In genomic region chr7:51227861-51228260, GRCh38 we compare ENCODE assay signal across 24 cellular contexts.
"Had no signal": no experiment of that assay in that cellular context is flagged by ENCODE, and none has a peak within 500 bp of the region (broad histone marks: within the 10 kb centered on the region; RNA-seq: fewer than 3 reads in every experiment).

No MANE protein-coding gene starts in this region.

- ATAC-seq: activated CD8-positive, alpha-beta T cell treated with anti-CD3 and anti-CD28 coated beads, Interleukin-2, amount 10 ng/mL, durations not matched to agents 7 days and 5 days; activated naive CD8-positive, alpha-beta T cell treated with anti-CD3 and anti-CD28 coated beads, Interleukin-2, amount 50 U/mL, for 24 hours; mucosa of descending colon; sciatic nerve had no signal

- H3K27ac Mint-ChIP-seq: activated CD4-positive, alpha-beta T cell treated with anti-CD3 and anti-CD28 coated beads, Interleukin-2, amount 10 ng/mL, durations not matched to agents 24 days and 14 days; activated naive CD4-positive, alpha-beta T cell treated with anti-CD3 and anti-CD28 coated beads, Interleukin-2, amount 10 ng/mL, durations not matched to agents 7 days and 5 days; activated naive CD8-positive, alpha-beta T cell treated with anti-CD3 and anti-CD28 coated beads, Interleukin-2, amount 50 U/mL, for 24 hours; memory B cell; naive B cell had no signal

- H3K9ac ChIP-seq: neural progenitor cell had no signal

- H3K27ac ChIP-seq: colonic mucosa, neural progenitor cell, thyroid gland, uterus had no signal

- H3K4me2 ChIP-seq: neural progenitor cell, smooth muscle cell had no signal

- H2AFZ ChIP-seq: neural progenitor cell had no signal

- H3K4me3 Mint-ChIP-seq: activated CD4-positive, alpha-beta T cell treated with anti-CD3 and anti-CD28 coated beads, Interleukin-2, amount 10 ng/mL, durations not matched to agents 24 days and 14 days; activated CD8-positive, alpha-beta T cell treated with anti-CD3 and anti-CD28 coated beads, Interleukin-2, amount 10 ng/mL, durations not matched to agents 7 days and 5 days; activated naive CD4-positive, alpha-beta T cell treated with anti-CD3 and anti-CD28 coated beads, Interleukin-2, amount 10 ng/mL, durations not matched to agents 7 days and 5 days; activated naive CD8-positive, alpha-beta T cell treated with anti-CD3 and anti-CD28 coated beads, Interleukin-2, amount 50 U/mL, for 24 hours; memory B cell; naive B cell; neural progenitor cell had no signal

- DNase-seq: activated CD4-positive, alpha-beta T cell treated with anti-CD3 and anti-CD28 coated beads, Interleukin-2, amount 10 ng/mL, durations not matched to agents 24 days and 14 days; activated CD8-positive, alpha-beta memory T cell treated with anti-CD3 and anti-CD28 coated beads, Interleukin-2, amount 50 U/mL, for 4 hours; activated CD8-positive, alpha-beta T cell treated with anti-CD3 and anti-CD28 coated beads, Interleukin-2, amount 10 ng/mL, durations not matched to agents 7 days and 5 days; activated effector memory CD4-positive, alpha-beta T cell treated with Interleukin-2 at 50 U/mL for 16 hours; activated naive CD4-positive, alpha-beta T cell treated with anti-CD3 and anti-CD28 coated beads, Interleukin-2, amount 10 ng/mL, durations not matched to agents 7 days and 5 days; activated naive CD8-positive, alpha-beta T cell treated with anti-CD3 and anti-CD28 coated beads, Interleukin-2, amount 50 U/mL, for 24 hours; activated T-cell treated with anti-CD3 and anti-CD28 coated beads, Interleukin-2, amount 50 U/mL, for 48 hours; anterior cingulate cortex; central memory CD4-positive, alpha-beta T cell; colonic mucosa; mucosa of descending colon; naive B cell; stimulated activated CD4-positive, alpha-beta T cell treated with anti-CD3 and anti-CD28 coated beads, Interleukin-4, amount 100 ng/mL, for 1 hour; T-helper 1 cell; T-helper 9 cell; thyroid gland; uterus had no signal

- H3K9me3 ChIP-seq: colonic mucosa, mucosa of descending colon, thyroid gland, uterus had no signal

- H3K36me3 ChIP-seq: colonic mucosa, neural progenitor cell, thyroid gland, uterus had no signal

- H3K36me3 Mint-ChIP-seq: activated naive CD4-positive, alpha-beta T cell treated with anti-CD3 and anti-CD28 coated beads, Interleukin-2, amount 10 ng/mL, durations not matched to agents 7 days and 5 days; brain; memory B cell; naive B cell; neural progenitor cell had no signal

- H3K27me3 ChIP-seq: colonic mucosa, neural progenitor cell, thyroid gland, uterus had no signal

- H3K4me1 Mint-ChIP-seq: activated CD4-positive, alpha-beta T cell treated with anti-CD3 and anti-CD28 coated beads, Interleukin-2, amount 10 ng/mL, durations not matched to agents 24 days and 14 days; activated naive CD4-positive, alpha-beta T cell treated with anti-CD3 and anti-CD28 coated beads, Interleukin-2, amount 10 ng/mL, durations not matched to agents 7 days and 5 days; activated naive CD8-positive, alpha-beta T cell treated with anti-CD3 and anti-CD28 coated beads, Interleukin-2, amount 50 U/mL, for 24 hours; memory B cell; naive B cell had no signal

- FAIRE-seq: endometrium, islet of Langerhans had no signal

- H3K4me1 ChIP-seq: colonic mucosa, thyroid gland, uterus had no signal

- H3K27me3 Mint-ChIP-seq: activated CD4-positive, alpha-beta T cell treated with anti-CD3 and anti-CD28 coated beads, Interleukin-2, amount 10 ng/mL, durations not matched to agents 24 days and 14 days had no signal

- H3K4me3 ChIP-seq: colonic mucosa, mucosa of descending colon, neural progenitor cell, smooth muscle cell, thyroid gland, uterus had no signal

- H3K9me3 Mint-ChIP-seq: activated CD4-positive, alpha-beta T cell treated with anti-CD3 and anti-CD28 coated beads, Interleukin-2, amount 10 ng/mL, durations not matched to agents 24 days and 14 days; activated naive CD4-positive, alpha-beta T cell treated with anti-CD3 and anti-CD28 coated beads, Interleukin-2, amount 10 ng/mL, durations not matched to agents 7 days and 5 days; activated naive CD8-positive, alpha-beta T cell treated with anti-CD3 and anti-CD28 coated beads, Interleukin-2, amount 50 U/mL, for 24 hours; brain; memory B cell; neural progenitor cell had no signal
